ENCODE assay signal across 8 cellular contexts in the genomic region with DNA sequence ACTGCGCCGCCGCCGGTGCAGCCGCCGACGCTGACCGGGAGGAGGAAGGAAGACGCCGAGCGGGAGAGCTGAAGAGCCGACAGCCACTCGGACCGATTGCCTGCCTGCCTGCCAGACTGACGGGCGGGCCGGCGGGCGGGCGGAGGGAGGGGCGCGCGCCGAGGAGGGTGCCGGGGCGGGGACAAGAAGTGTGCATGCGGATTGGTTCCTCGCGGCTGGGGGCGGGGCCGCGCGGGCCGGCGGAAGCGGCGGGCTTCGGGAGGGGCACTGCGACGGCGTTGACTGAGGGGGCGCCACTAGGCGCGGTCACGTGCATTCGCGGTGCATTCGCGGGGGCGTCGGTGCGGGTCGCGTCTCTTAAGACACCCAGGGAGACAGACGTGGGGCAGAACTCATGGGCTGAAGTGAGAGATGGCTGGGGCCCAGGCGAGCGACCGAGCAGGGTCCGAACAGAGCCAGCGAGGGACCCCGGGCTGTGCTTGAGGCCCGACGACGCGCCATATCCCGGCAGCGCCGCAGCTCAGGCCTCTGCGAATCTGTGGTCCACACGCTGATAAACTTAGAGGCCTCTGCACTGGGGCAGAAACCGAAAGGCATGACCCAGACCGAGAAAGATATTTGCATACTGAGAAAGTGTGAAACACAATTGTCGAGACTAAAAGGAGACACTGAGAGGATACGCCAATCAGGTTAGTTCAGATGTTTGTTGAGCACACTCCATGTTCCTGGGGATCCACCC. TPM values are rescaled to one million over a fixed set of nuclear protein-coding genes. Genes with fewer than 3 reads are reported as not detected.
A peak's percentile ranks its signal among the peaks of the same experiment; 100 is the strongest.
DNase-seq lines count a peak whose midpoint lies in the region; ATAC-seq and TF ChIP-seq lines count a peak whose summit lies in the region.

Gene MAPK1, minus strand, starts transcription at position 118 of the 739 bp plus-strand sequence. CDS start 205 bp downstream, outside the sequence.

- H3K36me3 ChIP-seq in PC-3 (ENCODE audit: low read depth, low read length): no peaks in the 10 kb centered on the region

- H3K9ac ChIP-seq in PC-3 (ENCODE audit: low read length): peak within 1 kb of the TSS; percentile 85

- peak within 1 kb of the TSS; percentile 95 for H3K4me3 Mint-ChIP-seq in activated T-cell treated with anti-CD3 and anti-CD28 coated beads, Interleukin-2, amount 50 U/mL, for 4 hours

- H3K4me3 ChIP-seq in PC-3 (ENCODE audit: low read length): peak within 1 kb of the TSS; percentile 90

- no peaks in the 10 kb centered on the region for H3K9me3 ChIP-seq in PC-3 (ENCODE audit: low read length)

- H3K4me1 Mint-ChIP-seq in activated T-cell treated with anti-CD3 and anti-CD28 coated beads, Interleukin-2, amount 50 U/mL, for 4 hours (ENCODE audit: low read depth): peaks cover 41% of the 10 kb centered on the region

- peak within 1 kb of the TSS; percentile 92 for H3K4me2 ChIP-seq in PC-3 (ENCODE audit: low read length)

- peak within 1 kb of the TSS; percentile 96 for H2AFZ ChIP-seq in PC-3 (ENCODE audit: low read length)

- ATAC-seq in GM21515 (IDR thresholded peaks at IDR 0.05; ENCODE audit: unreplicated experiment): peak; percentile 74
- ATAC-seq in PC-3: peak; percentile 93
- peak; percentile 85 to 86 for ATAC-seq in activated T-cell treated with anti-CD3 and anti-CD28 coated beads, Interleukin-2, amount 50 U/mL, for 4 hours
- peak; percentile 97 for ATAC-seq in esophagus mucosa

- TF ChIP-seq CTCF in PC-3 (conservative IDR thresholded peaks at IDR 0.05; ENCODE audit: low read depth, low read length): peak; percentile 35

- H4K20me1 ChIP-seq in PC-3 (ENCODE audit: low read length): peaks cover 26% of the 10 kb centered on the region

- CTCF ChIA-PET in PC-3 (lab: Charles Lee): interaction anchor here (0.6 kb wide), 1 partner anchor 86 kb away, joined by 3 read pairs; no protein-coding TSS in a partner anchor

- H3K9me2 ChIP-seq in PC-3 (replicated peaks; ENCODE audit: low read length): no peaks in the 10 kb centered on the region

- DNase-seq in DMS114 treated with DMSO at 0.1 percent for 48 hours (lab: John Stamatoyannopoulos, UW; ENCODE audit: unreplicated experiment) (peak; percentile 79), HuH-7 (ENCODE audit: low spot score) (peak; percentile 92), PC-3 (peak; percentile 77), myocyte (ENCODE audit: low read depth) (peak; percentile 90)
- peak; percentile 91 for DNase-seq in activated T-cell treated with anti-CD3 and anti-CD28 coated beads, Interleukin-2, amount 50 U/mL, for 4 hours
- DNase-seq in stimulated activated CD8-positive, alpha-beta memory T cell treated with anti-CD3 and anti-CD28 coated beads, Interleukin-7, amount 100 ng/mL, for 48 hours (ENCODE audit: extremely low read depth in 1 of 2, low read depth in 1 of 2): peak; percentile 88 to 91

- no peak within 1 kb of the TSS for H3K27ac ChIP-seq in PC-3 (ENCODE audit: low read length)

- H3F3A ChIP-seq in PC-3 (ENCODE audit: low read length, unreplicated experiment): no peaks in the 10 kb centered on the region

- peaks cover 43% of the 10 kb centered on the region for H3K79me2 ChIP-seq in PC-3 (ENCODE audit: low read length)

- BruUV-seq in PC-3 (replicated peaks; lab: Mats Ljungman, UMichigan): TSS peak; percentile 85

- peaks cover 4% of the 10 kb centered on the region for H3K9me3 Mint-ChIP-seq in activated T-cell treated with anti-CD3 and anti-CD28 coated beads, Interleukin-2, amount 50 U/mL, for 4 hours

- H3K27me3 Mint-ChIP-seq in activated T-cell treated with anti-CD3 and anti-CD28 coated beads, Interleukin-2, amount 50 U/mL, for 4 hours (ENCODE audit: low read depth): no peaks in the 10 kb centered on the region

- intact Hi-C loops in PC-3 (cut with micrococcal nuclease): loop anchor here (5.0 kb wide), 1 partner anchor 50 kb away; no protein-coding TSS in a partner anchor

- no peaks in the 10 kb centered on the region for H3K27me3 ChIP-seq in PC-3 (ENCODE audit: low read length)

- H3K4me1 ChIP-seq in PC-3 (ENCODE audit: insufficient read depth, low read length): peaks cover 17% of the 10 kb centered on the region

- POLR2A ChIA-PET in PC-3 (lab: Charles Lee; ENCODE audit: unreplicated experiment): no interaction called here

- H3K36me3 Mint-ChIP-seq in activated T-cell treated with anti-CD3 and anti-CD28 coated beads, Interleukin-2, amount 50 U/mL, for 4 hours (ENCODE audit: insufficient read depth): peaks cover 12% of the 10 kb centered on the region

RNA-seq across cellular contexts. Expression of gene MAPK1, which starts in this region (rescaled TPM):
- total RNA-seq in PC-3 (2014; rRNA removed): 25.1 and 32.8 TPM in 2 replicates
- total RNA-seq in activated T-cell treated with anti-CD3 and anti-CD28 coated beads, Interleukin-2, amount 50 U/mL, for 4 hours: 100 to 1,000 TPM; 136 to 165 (median 138) TPM
- total RNA-seq in esophagus mucosa: 112 TPM
- total RNA-seq in myocyte: 110 and 113 TPM in 2 replicates
- 94.9 TPM for polyA plus RNA-seq in myocyte (2012)
